25 cellular contexts compared by ENCODE assay signal in the genomic region with DNA sequence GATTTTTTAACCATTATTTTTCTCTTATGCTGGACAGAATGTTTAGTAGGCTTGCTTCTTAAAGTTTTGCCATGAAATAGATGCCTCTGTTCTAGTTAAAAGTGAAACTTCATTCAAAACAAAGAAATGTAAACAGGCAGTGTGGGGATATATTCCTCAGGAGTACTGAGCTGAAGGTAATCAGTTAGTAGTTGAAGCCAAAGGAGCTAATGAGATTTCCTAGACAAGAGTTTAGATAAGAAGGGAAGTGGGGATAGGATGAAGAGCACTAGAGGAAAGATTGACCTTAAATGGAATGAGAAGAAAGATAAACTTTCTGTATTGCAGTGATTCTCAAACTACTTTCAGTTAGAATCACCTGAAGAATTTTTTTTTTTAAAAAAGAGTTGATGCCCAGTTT. TPM values are rescaled to one million over a fixed set of nuclear protein-coding genes. Genes with fewer than 3 reads are reported as not detected.
DNase-seq lines count a peak whose midpoint lies in the region; ATAC-seq, FAIRE-seq and TF ChIP-seq lines count a peak whose summit lies in the region.
"Had no signal": no experiment of that assay in that cellular context is flagged by ENCODE, and none has a peak within 500 bp of the region (broad histone marks: within the 10 kb centered on the region; RNA-seq: fewer than 3 reads in every experiment).

No MANE protein-coding gene starts in this region.

- POLR2A ChIA-PET in naive thymus-derived CD8-positive, alpha-beta T cell (lab: Charles Lee), result no interaction called here
- POLR2A ChIA-PET in PC-3 (lab: Charles Lee; ENCODE audit: unreplicated experiment), result no interaction called here

- FAIRE-seq in GM12892 (lab: Jason Lieb, UNC), result peak; percentile 67
- FAIRE-seq: GM12878 had no signal

- ATAC-seq in activated T-cell treated with anti-CD3 and anti-CD28 coated beads, Interleukin-2, amount 50 U/mL, for 4 hours, result no peak
- ATAC-seq in naive thymus-derived CD8-positive, alpha-beta T cell, result no peak
- ATAC-seq in PC-3 (no peak), esophagus mucosa (no peak)
- ATAC-seq: GM12878, heart left ventricle, left lobe of liver, psoas muscle, Right ventricle myocardium inferior had no signal

- H3K27ac Mint-ChIP-seq in naive thymus-derived CD8-positive, alpha-beta T cell, result peak overlapping the region in 9 of 10 donors; percentile 24 to 88 (median 70)

- H3K27me3 Mint-ChIP-seq in activated T-cell treated with anti-CD3 and anti-CD28 coated beads, Interleukin-2, amount 50 U/mL, for 4 hours (ENCODE audit: low read depth), result no peaks in the 10 kb centered on the region
- H3K27me3 Mint-ChIP-seq in naive thymus-derived CD8-positive, alpha-beta T cell, result no peaks in the 10 kb centered on the region

- H3K9ac ChIP-seq in PC-3 (ENCODE audit: low read length), result no peak overlapping the region

- peaks cover 14% of the 10 kb centered on the region for H3K36me3 Mint-ChIP-seq in activated T-cell treated with anti-CD3 and anti-CD28 coated beads, Interleukin-2, amount 50 U/mL, for 4 hours (ENCODE audit: insufficient read depth)
- H3K36me3 Mint-ChIP-seq in naive thymus-derived CD8-positive, alpha-beta T cell, result peaks cover 0 to 38% (median under 1%) of the 10 kb centered on the region in 3 donors

- intact Hi-C loops in PC-3 (cut with micrococcal nuclease), result no loop called here

- H3K9me3 Mint-ChIP-seq in activated T-cell treated with anti-CD3 and anti-CD28 coated beads, Interleukin-2, amount 50 U/mL, for 4 hours, result no peaks in the 10 kb centered on the region
- H3K9me3 Mint-ChIP-seq in naive thymus-derived CD8-positive, alpha-beta T cell, result no peaks in the 10 kb centered on the region

- H3K4me2 ChIP-seq in PC-3 (ENCODE audit: low read length), result no peak overlapping the region

- no peak for DNase-seq in activated T-cell treated with anti-CD3 and anti-CD28 coated beads, Interleukin-2, amount 50 U/mL, for 4 hours
- no peak for DNase-seq in activated T-cell treated with anti-CD3 and anti-CD28 coated beads, Interleukin-2, amount 50 U/mL, for 1 hour
- DNase-seq in GM12892 (ENCODE audit: insufficient read length), result no peak
- peak; percentile 62 for DNase-seq in amniotic epithelial cell (ENCODE audit: low read depth)
- DNase-seq in naive thymus-derived CD8-positive, alpha-beta T cell, result no peak
- no peak for DNase-seq in PC-3
- no peak for DNase-seq in amniotic stem cell (lab: John Stamatoyannopoulos, UW)
- DNase-seq: ACHN; activated effector memory CD4-positive, alpha-beta T cell treated with anti-CD3 and anti-CD28 coated beads, Interleukin-2, amount 50 U/mL, for 16 hours; colonic mucosa; GOT3; heart left ventricle; MM.1S; NCI-H1436 treated with DMSO at 0.1 percent for 48 hours; NCI-H69; psoas muscle; stimulated activated CD4-positive, alpha-beta T cell treated with anti-CD3 and anti-CD28 coated beads, Interleukin-1b, Interleukin-23, amount 100 ng/mL, for 48 hours; stimulated activated naive CD4-positive, alpha-beta T cell treated with Interleukin-2 at 50 U/mL for 16 hours had no signal

- H3K4me3 Mint-ChIP-seq in activated T-cell treated with anti-CD3 and anti-CD28 coated beads, Interleukin-2, amount 50 U/mL, for 4 hours, result peak overlapping the region; percentile 20
- H3K4me3 Mint-ChIP-seq in naive thymus-derived CD8-positive, alpha-beta T cell, result peak overlapping the region in 9 of 10 donors; percentile 20 to 77 (median 54)

- TF ChIP-seq CTCF in PC-3 (conservative IDR thresholded peaks at IDR 0.05; ENCODE audit: low read depth, low read length), result no peak

- H3K9me3 ChIP-seq in PC-3 (ENCODE audit: low read length), result no peaks in the 10 kb centered on the region
- H3K9me3 ChIP-seq: colonic mucosa, heart left ventricle, psoas muscle, tibial nerve had no signal

- no peak for TF ChIP-seq POLR2A in GM12892 (IDR thresholded peaks at IDR 0.05; ENCODE audit: low read depth, low read length)

- H3F3A ChIP-seq in PC-3 (ENCODE audit: low read length, unreplicated experiment), result peaks cover 7% of the 10 kb centered on the region

- H3K9me2 ChIP-seq in PC-3 (replicated peaks; ENCODE audit: low read length), result no peaks in the 10 kb centered on the region

- H3K36me3 ChIP-seq in PC-3 (ENCODE audit: low read depth, low read length), result peaks cover 22% of the 10 kb centered on the region

- H3K4me1 Mint-ChIP-seq in activated T-cell treated with anti-CD3 and anti-CD28 coated beads, Interleukin-2, amount 50 U/mL, for 4 hours (ENCODE audit: low read depth), result peaks cover 88% of the 10 kb centered on the region
- peaks cover 44 to 90% (median 86%) of the 10 kb centered on the region in 4 donors for H3K4me1 Mint-ChIP-seq in naive thymus-derived CD8-positive, alpha-beta T cell

- H3K27ac ChIP-seq in PC-3 (ENCODE audit: low read length), result no peak overlapping the region
- H3K27ac ChIP-seq: C4-2B, colonic mucosa, heart left ventricle, psoas muscle, tibial nerve, VCaP had no signal

- BruUV-seq in PC-3 (replicated peaks; lab: Mats Ljungman, UMichigan), result no TSS peak

- CTCF ChIA-PET in PC-3 (lab: Charles Lee), result no interaction called here

- no peaks in the 10 kb centered on the region for H3K27me3 ChIP-seq in PC-3 (ENCODE audit: low read length)
- H3K27me3 ChIP-seq: colonic mucosa, heart left ventricle, tibial nerve had no signal

- H2AFZ ChIP-seq in PC-3 (ENCODE audit: low read length), result no peak overlapping the region

- peaks cover 100% of the 10 kb centered on the region for H3K79me2 ChIP-seq in PC-3 (ENCODE audit: low read length)

- H4K20me1 ChIP-seq in PC-3 (ENCODE audit: low read length), result peaks cover 99% of the 10 kb centered on the region

- H3K4me3 ChIP-seq in PC-3 (ENCODE audit: low read length), result no peak overlapping the region
- H3K4me3 ChIP-seq: colonic mucosa, GM12878, heart left ventricle, psoas muscle, tibial nerve had no signal

- H3K4me1 ChIP-seq in PC-3 (ENCODE audit: insufficient read depth, low read length), result peaks cover 9% of the 10 kb centered on the region
- H3K4me1 ChIP-seq: colonic mucosa had no signal

RNA-seq across cellular contexts. Expression of a gene that starts 23.9 kb away (rescaled TPM):
- total RNA-seq in activated T-cell treated with anti-CD3 and anti-CD28 coated beads, Interleukin-2, amount 50 U/mL, for 4 hours, result 100 to 1,000 TPM; 240 to 248 (median 245) TPM
- 78.2 TPM for polyA plus RNA-seq in GM12892 (2012; ENCODE audit: missing spikeins)
- total RNA-seq in naive thymus-derived CD8-positive, alpha-beta T cell, result 100 to 1,000 TPM; 310 to 337 TPM
- polyA plus RNA-seq in naive thymus-derived CD8-positive, alpha-beta T cell, result 10 to 100 TPM; 30.0 to 82.8 (median 53.5) TPM
- total RNA-seq in PC-3 (2014; rRNA removed) (199 and 225 TPM in 2 replicates), esophagus mucosa (120 TPM)
